10 cellular contexts compared by ENCODE assay signal in genomic region chr16:85327731-85328664, GRCh38.
DNase-seq lines count a peak whose midpoint lies in the region; ATAC-seq lines count a peak whose summit lies in the region.
"Had no signal": no experiment of that assay in that cellular context is flagged by ENCODE, and none has a peak within 500 bp of the region (broad histone marks: within the 10 kb centered on the region; RNA-seq: fewer than 3 reads in every experiment).

No MANE protein-coding gene starts in this region.

- intact Hi-C loops in head of caudate nucleus (cut with DNase I): no loop called here

- ATAC-seq in HG02840 (IDR thresholded peaks at IDR 0.05; ENCODE audit: low FRiP score, unreplicated experiment) (no peak), HG03521 (IDR thresholded peaks at IDR 0.05; ENCODE audit: unreplicated experiment) (no peak)

- DNase-seq in DMS53 (lab: John Stamatoyannopoulos, UW) (peak; percentile 24), DMS53 treated with DMSO at 0.1 percent for 48 hours (lab: John Stamatoyannopoulos, UW; ENCODE audit: unreplicated experiment) (no peak), NCI-H748 (lab: John Stamatoyannopoulos, UW; ENCODE audit: unreplicated experiment) (peak; percentile 91), head of caudate nucleus (peak; percentile 24 to 87 (median 66)), superior temporal gyrus (ENCODE audit: extremely low spot score) (peak; percentile 27), NCI-H526 (lab: John Stamatoyannopoulos, UW) (no peak)
- DNase-seq: stimulated activated CD4-positive, alpha-beta T cell treated with anti-CD3 and anti-CD28 coated beads, Interleukin-2, amount 100 ng/mL, for 48 hours; SW 1271 had no signal

Comparison
In these comparisons a context has a peak if more than half of its experiments do, and no peak if none do; other contexts are left out.
1. DNase-seq: peak in DMS53 (single experiment), NCI-H748 (single experiment), head of caudate nucleus (42 of 42) and superior temporal gyrus (single experiment); none in DMS53 treated with DMSO at 0.1 percent for 48 hours (single experiment) and NCI-H526 (0 of 2).